Comparison of ENCODE assay signal across 15 cellular contexts in the genomic region with DNA sequence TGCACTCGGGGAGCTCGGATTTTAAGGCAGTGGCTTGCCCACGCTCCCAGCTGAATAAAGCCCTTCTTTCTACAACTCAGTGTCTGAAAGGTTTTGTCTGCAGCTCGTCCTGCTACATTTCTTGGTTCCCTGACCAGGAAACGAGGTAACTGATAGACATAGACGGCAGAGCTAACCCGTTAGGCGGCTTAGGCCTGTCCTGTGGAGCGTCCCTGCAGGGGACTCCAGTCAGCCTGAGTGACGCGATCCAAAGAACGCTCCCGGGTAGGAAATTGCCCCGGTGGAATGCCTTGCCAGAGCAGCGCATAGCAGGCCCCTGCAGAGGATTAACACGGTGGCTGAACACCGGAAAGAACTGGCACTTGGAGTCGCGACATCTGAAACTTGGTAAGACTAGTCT. TPM values are rescaled to one million over a fixed set of nuclear protein-coding genes. Genes with fewer than 3 reads are reported as not detected.
DNase-seq lines count a peak whose midpoint lies in the region; ATAC-seq, FAIRE-seq and TF ChIP-seq lines count a peak whose summit lies in the region.
"Had no signal": no experiment of that assay in that cellular context is flagged by ENCODE, and none has a peak within 500 bp of the region (broad histone marks: within the 10 kb centered on the region; RNA-seq: fewer than 3 reads in every experiment).

No MANE protein-coding gene starts in this region.

- H3K4me3 ChIP-seq in A673 (ENCODE audit: low read depth, low read length, poor library complexity, severe bottlenecking) (no peak overlapping the region), astrocyte (ENCODE audit: insufficient read depth, low read depth, low read length) (no peak overlapping the region), iPS-20b (ENCODE audit: low read length) (peak overlapping the region; percentile 33; the same call in 1 of the 2 replicates)
- H3K4me3 ChIP-seq: HAP-1, lung, tibial artery had no signal

- no TSS peak for BruUV-seq in A673 (replicated peaks; lab: Mats Ljungman, UMichigan)

- H3K9me3 Mint-ChIP-seq in astrocyte (ENCODE audit: unreplicated experiment), result no peaks in the 10 kb centered on the region
- no peaks in the 10 kb centered on the region for H3K9me3 Mint-ChIP-seq in activated CD8-positive, alpha-beta memory T cell treated with anti-CD3 and anti-CD28 coated beads, Interleukin-2, amount 10 ng/mL, durations not matched to agents 7 days and 5 days (ENCODE audit: low read depth)

- H3K4me2 ChIP-seq in astrocyte (ENCODE audit: low read length), result no peak overlapping the region

- intact Hi-C loops in A673 (cut with micrococcal nuclease; ENCODE audit: unreplicated experiment), result no loop called here

- H3K27ac Mint-ChIP-seq in astrocyte (ENCODE audit: unreplicated experiment), result no peak overlapping the region
- no peak overlapping the region for H3K27ac Mint-ChIP-seq in activated CD8-positive, alpha-beta memory T cell treated with anti-CD3 and anti-CD28 coated beads, Interleukin-2, amount 10 ng/mL, durations not matched to agents 7 days and 5 days

- FAIRE-seq in astrocyte (lab: Jason Lieb, UNC), result no peak

- no peaks in the 10 kb centered on the region for H4K20me1 ChIP-seq in astrocyte (ENCODE audit: insufficient read depth, low read length)

- H3K4me1 ChIP-seq in A673 (ENCODE audit: insufficient read depth, low read length, poor library complexity, severe bottlenecking), result no peaks in the 10 kb centered on the region
- no peaks in the 10 kb centered on the region for H3K4me1 ChIP-seq in astrocyte (ENCODE audit: insufficient read depth, low read length)
- H3K4me1 ChIP-seq in iPS-20b (ENCODE audit: insufficient read depth, low read length), result peaks cover 21% of the 10 kb centered on the region
- H3K4me1 ChIP-seq: HAP-1, tibial artery had no signal

- H3K27me3 Mint-ChIP-seq in astrocyte (ENCODE audit: low read depth, unreplicated experiment), result peaks cover 2% of the 10 kb centered on the region
- no peaks in the 10 kb centered on the region for H3K27me3 Mint-ChIP-seq in activated CD8-positive, alpha-beta memory T cell treated with anti-CD3 and anti-CD28 coated beads, Interleukin-2, amount 10 ng/mL, durations not matched to agents 7 days and 5 days

- peaks cover 8% of the 10 kb centered on the region for H3K4me1 Mint-ChIP-seq in astrocyte (ENCODE audit: low read depth, unreplicated experiment)
- no peaks in the 10 kb centered on the region for H3K4me1 Mint-ChIP-seq in activated CD8-positive, alpha-beta memory T cell treated with anti-CD3 and anti-CD28 coated beads, Interleukin-2, amount 10 ng/mL, durations not matched to agents 7 days and 5 days

- TF ChIP-seq CTCF in A673 (conservative IDR thresholded peaks at IDR 0.05; ENCODE audit: low read depth, low read length) (no peak), astrocyte (IDR thresholded peaks at IDR 0.05; ENCODE audit: insufficient read depth, low read depth, low read length) (no peak)

- CTCF ChIA-PET in A673 (lab: Charles Lee), result no interaction called here
- CTCF ChIA-PET in activated CD8-positive, alpha-beta memory T cell treated with anti-CD3 and anti-CD28 coated beads, Interleukin-2, amount 10 ng/mL, durations not matched to agents 7 days and 5 days (lab: Charles Lee), result no interaction called here

- H3K36me3 ChIP-seq in A673 (ENCODE audit: insufficient read depth, low read length, poor library complexity, severe bottlenecking), result no peaks in the 10 kb centered on the region
- no peaks in the 10 kb centered on the region for H3K36me3 ChIP-seq in astrocyte (ENCODE audit: insufficient read depth, low read length)
- H3K36me3 ChIP-seq in iPS-20b (ENCODE audit: insufficient read depth, low read depth, low read length), result no peaks in the 10 kb centered on the region
- H3K36me3 ChIP-seq: HAP-1, tibial artery had no signal

- H3K9me3 ChIP-seq in A673 (ENCODE audit: low read depth, low read length, poor library complexity, severe bottlenecking) (no peaks in the 10 kb centered on the region), astrocyte (ENCODE audit: insufficient read depth, low read depth, low read length) (no peaks in the 10 kb centered on the region), iPS-20b (ENCODE audit: insufficient read depth, low read depth, low read length) (no peaks in the 10 kb centered on the region)
- H3K9me3 ChIP-seq: HAP-1, tibial artery had no signal

- H3K79me2 ChIP-seq in astrocyte (ENCODE audit: insufficient read depth, low read length), result no peaks in the 10 kb centered on the region

- POLR2A ChIA-PET in A673 (lab: Charles Lee; ENCODE audit: low non-redundant PET), result no interaction called here

- DNase-seq in A673 (ENCODE audit: low spot score) (peak; percentile 31), astrocyte (ENCODE audit: low read depth) (no peak), nucleus accumbens (lab: John Stamatoyannopoulos, UW) (peak in 36 of 56 donors; percentile 5 to 49 (median 24)), NK-92 (lab: John Stamatoyannopoulos, UW; ENCODE audit: unreplicated experiment) (no peak), epidermal melanocyte (ENCODE audit: insufficient read length, low spot score) (no peak)
- DNase-seq in activated CD8-positive, alpha-beta memory T cell treated with anti-CD3 and anti-CD28 coated beads, Interleukin-2, amount 10 ng/mL, durations not matched to agents 7 days and 5 days, result no peak
- DNase-seq: activated CD4-positive, alpha-beta T cell treated with anti-CD3 and anti-CD28 coated beads, Interleukin-2, amount 50 U/mL, for 4 hours; activated effector memory CD4-positive, alpha-beta T cell treated with anti-CD3 and anti-CD28 coated beads, Interleukin-2, amount 50 U/mL, for 16 hours; KBM-7; tibial artery had no signal

- H3K9ac ChIP-seq in astrocyte (ENCODE audit: low read length), result no peak overlapping the region
- peak overlapping the region; percentile 30; the same call in 1 of the 2 replicates for H3K9ac ChIP-seq in iPS-20b (ENCODE audit: low read depth, low read length)

- H3K27me3 ChIP-seq in A673 (replicated peaks; ENCODE audit: insufficient read depth, low read depth, low read length, poor library complexity) (no peaks in the 10 kb centered on the region), astrocyte (ENCODE audit: insufficient read depth, low read length) (no peaks in the 10 kb centered on the region), iPS-20b (ENCODE audit: insufficient read depth, low read length) (no peaks in the 10 kb centered on the region; the same call in 1 of the 2 replicates)
- H3K27me3 ChIP-seq: tibial artery had no signal

- H2AFZ ChIP-seq in astrocyte (ENCODE audit: low read depth, low read length), result peak overlapping the region; percentile 66

- no peaks in the 10 kb centered on the region for H3K36me3 Mint-ChIP-seq in astrocyte (ENCODE audit: low read depth, unreplicated experiment)
- H3K36me3 Mint-ChIP-seq in activated CD8-positive, alpha-beta memory T cell treated with anti-CD3 and anti-CD28 coated beads, Interleukin-2, amount 10 ng/mL, durations not matched to agents 7 days and 5 days, result no peaks in the 10 kb centered on the region

- no peak overlapping the region for H3K4me3 Mint-ChIP-seq in astrocyte (ENCODE audit: unreplicated experiment)
- no peak overlapping the region for H3K4me3 Mint-ChIP-seq in activated CD8-positive, alpha-beta memory T cell treated with anti-CD3 and anti-CD28 coated beads, Interleukin-2, amount 10 ng/mL, durations not matched to agents 7 days and 5 days

- no peak for ATAC-seq in activated CD8-positive, alpha-beta memory T cell treated with anti-CD3 and anti-CD28 coated beads, Interleukin-2, amount 10 ng/mL, durations not matched to agents 7 days and 5 days
- ATAC-seq in HG03378 (IDR thresholded peaks at IDR 0.05; ENCODE audit: unreplicated experiment), result no peak

- H3K27ac ChIP-seq in A673 (ENCODE audit: low read depth, low read length, poor library complexity, severe bottlenecking) (no peak overlapping the region), astrocyte (ENCODE audit: low read depth, low read length) (no peak overlapping the region), iPS-20b (ENCODE audit: low read length) (no peak overlapping the region)
- H3K27ac ChIP-seq: tibial artery had no signal

RNA-seq across cellular contexts. Expression of a gene that starts 1.8 kb away (rescaled TPM):
- 1.9 and 3.1 TPM in 2 replicates for total RNA-seq in A673 (2021)
- total RNA-seq in astrocyte, result 11.4 and 11.6 TPM in 2 replicates
- under 1 TPM; 0.12 to 0.53 TPM for total RNA-seq in activated CD8-positive, alpha-beta memory T cell treated with anti-CD3 and anti-CD28 coated beads, Interleukin-2, amount 10 ng/mL, durations not matched to agents 7 days and 5 days
- total RNA-seq: T-helper 1 cell treated with Interleukin-12 subunit alpha and Interleukin-12 subunit beta and Interleukin-4 antibody, amounts not matched to agents 30 ng/mL and 1 ng/mL, for 36 hours had no signal

RNA-seq across cellular contexts. Expression of a gene that starts 56.9 kb away (rescaled TPM):
- total RNA-seq in A673 (2021) (11.2 and 11.6 TPM in 2 replicates), astrocyte (1.2 and 1.3 TPM in 2 replicates)
- 1 to 10 TPM; 6.4 to 6.9 TPM for total RNA-seq in activated CD8-positive, alpha-beta memory T cell treated with anti-CD3 and anti-CD28 coated beads, Interleukin-2, amount 10 ng/mL, durations not matched to agents 7 days and 5 days

Comparison
In these comparisons a context has a peak if more than half of its experiments do, and no peak if none do; other contexts are left out.
1. DNase-seq: peak in A673 (single experiment) and nucleus accumbens (36 of 56); none in astrocyte (single experiment), activated CD8-positive, alpha-beta memory T cell treated with anti-CD3 and anti-CD28 coated beads, Interleukin-2, amount 10 ng/mL, durations not matched to agents 7 days and 5 days (single experiment), NK-92 (single experiment) and epidermal melanocyte (single experiment).